In genomic region chr5:135600971-135601381, GRCh38 we compare ENCODE assay signal across 1 cellular context.
TF ChIP-seq lines count a peak whose summit lies in the region.

No MANE protein-coding gene starts in this region.

TF ChIP-seq in K562, 482 proteins besides CTCF, POLR2A, EP300 and RAD21 (continued from another document):
- TF ChIP-seq, protein P1, sequence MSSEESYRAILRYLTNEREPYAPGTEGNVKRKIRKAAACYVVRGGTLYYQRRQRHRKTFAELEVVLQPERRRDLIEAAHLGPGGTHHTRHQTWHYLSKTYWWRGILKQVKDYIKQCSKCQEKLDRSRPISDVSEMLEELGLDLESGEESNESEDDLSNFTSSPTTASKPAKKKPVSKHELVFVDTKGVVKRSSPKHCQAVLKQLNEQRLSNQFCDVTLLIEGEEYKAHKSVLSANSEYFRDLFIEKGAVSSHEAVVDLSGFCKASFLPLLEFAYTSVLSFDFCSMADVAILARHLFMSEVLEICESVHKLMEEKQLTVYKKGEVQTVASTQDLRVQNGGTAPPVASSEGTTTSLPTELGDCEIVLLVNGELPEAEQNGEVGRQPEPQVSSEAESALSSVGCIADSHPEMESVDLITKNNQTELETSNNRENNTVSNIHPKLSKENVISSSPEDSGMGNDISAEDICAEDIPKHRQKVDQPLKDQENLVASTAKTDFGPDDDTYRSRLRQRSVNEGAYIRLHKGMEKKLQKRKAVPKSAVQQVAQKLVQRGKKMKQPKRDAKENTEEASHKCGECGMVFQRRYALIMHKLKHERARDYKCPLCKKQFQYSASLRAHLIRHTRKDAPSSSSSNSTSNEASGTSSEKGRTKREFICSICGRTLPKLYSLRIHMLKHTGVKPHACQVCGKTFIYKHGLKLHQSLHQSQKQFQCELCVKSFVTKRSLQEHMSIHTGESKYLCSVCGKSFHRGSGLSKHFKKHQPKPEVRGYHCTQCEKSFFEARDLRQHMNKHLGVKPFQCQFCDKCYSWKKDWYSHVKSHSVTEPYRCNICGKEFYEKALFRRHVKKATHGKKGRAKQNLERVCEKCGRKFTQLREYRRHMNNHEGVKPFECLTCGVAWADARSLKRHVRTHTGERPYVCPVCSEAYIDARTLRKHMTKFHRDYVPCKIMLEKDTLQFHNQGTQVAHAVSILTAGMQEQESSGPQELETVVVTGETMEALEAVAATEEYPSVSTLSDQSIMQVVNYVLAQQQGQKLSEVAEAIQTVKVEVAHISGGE (CRISPR knock-in tag; IDR thresholded peaks at IDR 0.05) = no peak
- TF ChIP-seq, protein P2, sequence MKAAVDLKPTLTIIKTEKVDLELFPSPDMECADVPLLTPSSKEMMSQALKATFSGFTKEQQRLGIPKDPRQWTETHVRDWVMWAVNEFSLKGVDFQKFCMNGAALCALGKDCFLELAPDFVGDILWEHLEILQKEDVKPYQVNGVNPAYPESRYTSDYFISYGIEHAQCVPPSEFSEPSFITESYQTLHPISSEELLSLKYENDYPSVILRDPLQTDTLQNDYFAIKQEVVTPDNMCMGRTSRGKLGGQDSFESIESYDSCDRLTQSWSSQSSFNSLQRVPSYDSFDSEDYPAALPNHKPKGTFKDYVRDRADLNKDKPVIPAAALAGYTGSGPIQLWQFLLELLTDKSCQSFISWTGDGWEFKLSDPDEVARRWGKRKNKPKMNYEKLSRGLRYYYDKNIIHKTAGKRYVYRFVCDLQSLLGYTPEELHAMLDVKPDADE (conservative IDR thresholded peaks at IDR 0.05; ENCODE audit: control insufficient read depth, low read depth, low read length) = no peak
- TF ChIP-seq SMC3 (conservative IDR thresholded peaks at IDR 0.05; ENCODE audit: insufficient read depth, low read depth, low read length) (no peak), MXI1 (IDR thresholded peaks at IDR 0.05; ENCODE audit: low read depth, low read length) (no peak), DPF2 (IDR thresholded peaks at IDR 0.05) (0 out of 2 replicates have a peak, but pooled peaks have one; percentile 22), HCFC1 (IDR thresholded peaks at IDR 0.05; ENCODE audit: low read depth, low read length) (no peak), OTX1 (CRISPR knock-in tag; IDR thresholded peaks at IDR 0.05) (no peak), PHB (CRISPR knock-in tag; IDR thresholded peaks at IDR 0.05) (no peak), KAT2B (IDR thresholded peaks at IDR 0.05; ENCODE audit: low read depth, low read length) (no peak), ZNF146 (CRISPR knock-in tag; IDR thresholded peaks at IDR 0.05; ENCODE audit: unreplicated experiment) (no peak), ZNF384 (IDR thresholded peaks at IDR 0.05; ENCODE audit: low read depth, low read length) (no peak), JUND (IDR thresholded peaks at IDR 0.05; ENCODE audit: borderline replicate concordance, low read depth, low read length) (0 out of 2 replicates have a peak, but pooled peaks have one; percentile 25), JUND (tag; IDR thresholded peaks at IDR 0.05; ENCODE audit: borderline replicate concordance, low read depth, low read length) (no peak; the same call in 2 of the 3 replicates), TSC22D4 (tag; IDR thresholded peaks at IDR 0.05) (no peak), SIRT6 (IDR thresholded peaks at IDR 0.05; ENCODE audit: low read depth, low read length) (no peak), ARID1B (IDR thresholded peaks at IDR 0.05) (peak; percentile 68), ESRRB (CRISPR knock-in tag; IDR thresholded peaks at IDR 0.05; ENCODE audit: borderline replicate concordance) (no peak), AFF4 (CRISPR knock-in tag; IDR thresholded peaks at IDR 0.05) (no peak), NONO (IDR thresholded peaks at IDR 0.05; ENCODE audit: low read depth in 2 of 2, low read length in 1 of 2) (no peak), NFE2 (IDR thresholded peaks at IDR 0.05; ENCODE audit: low read depth) (peak; percentile 26; the same call in 1 of the 2 replicates), SIN3A (IDR thresholded peaks at IDR 0.05; ENCODE audit: borderline replicate concordance in 2 of 2, control insufficient read depth in 1 of 2, low read depth in 2 of 2, low read length in 2 of 2) (no peak), GABPB1 (CRISPR knock-in tag; IDR thresholded peaks at IDR 0.05) (peak; percentile 50; the same call in 1 of the 2 replicates), CTBP1 (IDR thresholded peaks at IDR 0.05; ENCODE audit: borderline replicate concordance) (0 out of 2 replicates have a peak, but pooled peaks have one; percentile 29), PTBP1 (IDR thresholded peaks at IDR 0.05; ENCODE audit: low read depth, low read length) (no peak), NR1H2 (CRISPR knock-in tag; IDR thresholded peaks at IDR 0.05) (no peak), BCLAF1 (IDR thresholded peaks at IDR 0.05; ENCODE audit: borderline replicate concordance in 1 of 2, control insufficient read depth in 1 of 2, low read depth in 2 of 2, low read length in 1 of 2) (no peak)
- TF ChIP-seq, protein P3, sequence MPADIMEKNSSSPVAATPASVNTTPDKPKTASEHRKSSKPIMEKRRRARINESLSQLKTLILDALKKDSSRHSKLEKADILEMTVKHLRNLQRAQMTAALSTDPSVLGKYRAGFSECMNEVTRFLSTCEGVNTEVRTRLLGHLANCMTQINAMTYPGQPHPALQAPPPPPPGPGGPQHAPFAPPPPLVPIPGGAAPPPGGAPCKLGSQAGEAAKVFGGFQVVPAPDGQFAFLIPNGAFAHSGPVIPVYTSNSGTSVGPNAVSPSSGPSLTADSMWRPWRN (IDR thresholded peaks at IDR 0.05; ENCODE audit: low read depth) = no peak
- TF ChIP-seq, protein P4, sequence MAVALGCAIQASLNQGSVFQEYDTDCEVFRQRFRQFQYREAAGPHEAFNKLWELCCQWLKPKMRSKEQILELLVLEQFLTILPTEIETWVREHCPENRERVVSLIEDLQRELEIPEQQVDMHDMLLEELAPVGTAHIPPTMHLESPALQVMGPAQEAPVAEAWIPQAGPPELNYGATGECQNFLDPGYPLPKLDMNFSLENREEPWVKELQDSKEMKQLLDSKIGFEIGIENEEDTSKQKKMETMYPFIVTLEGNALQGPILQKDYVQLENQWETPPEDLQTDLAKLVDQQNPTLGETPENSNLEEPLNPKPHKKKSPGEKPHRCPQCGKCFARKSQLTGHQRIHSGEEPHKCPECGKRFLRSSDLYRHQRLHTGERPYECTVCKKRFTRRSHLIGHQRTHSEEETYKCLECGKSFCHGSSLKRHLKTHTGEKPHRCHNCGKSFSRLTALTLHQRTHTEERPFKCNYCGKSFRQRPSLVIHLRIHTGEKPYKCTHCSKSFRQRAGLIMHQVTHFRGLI (CRISPR knock-in tag; IDR thresholded peaks at IDR 0.05) = no peak
- TF ChIP-seq, protein P5, sequence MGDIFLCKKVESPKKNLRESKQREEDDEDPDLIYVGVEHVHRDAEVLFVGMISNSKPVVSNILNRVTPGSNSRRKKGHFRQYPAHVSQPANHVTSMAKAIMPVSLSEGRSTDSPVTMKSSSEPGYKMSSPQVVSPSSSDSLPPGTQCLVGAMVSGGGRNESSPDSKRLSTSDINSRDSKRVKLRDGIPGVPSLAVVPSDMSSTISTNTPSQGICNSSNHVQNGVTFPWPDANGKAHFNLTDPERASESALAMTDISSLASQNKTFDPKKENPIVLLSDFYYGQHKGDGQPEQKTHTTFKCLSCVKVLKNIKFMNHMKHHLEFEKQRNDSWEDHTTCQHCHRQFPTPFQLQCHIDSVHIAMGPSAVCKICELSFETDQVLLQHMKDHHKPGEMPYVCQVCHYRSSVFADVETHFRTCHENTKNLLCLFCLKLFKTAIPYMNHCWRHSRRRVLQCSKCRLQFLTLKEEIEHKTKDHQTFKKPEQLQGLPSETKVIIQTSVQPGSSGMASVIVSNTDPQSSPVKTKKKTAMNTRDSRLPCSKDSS (IDR thresholded peaks at IDR 0.05; ENCODE audit: low read depth, partially characterized antibody) = no peak
- TF ChIP-seq, protein P6, sequence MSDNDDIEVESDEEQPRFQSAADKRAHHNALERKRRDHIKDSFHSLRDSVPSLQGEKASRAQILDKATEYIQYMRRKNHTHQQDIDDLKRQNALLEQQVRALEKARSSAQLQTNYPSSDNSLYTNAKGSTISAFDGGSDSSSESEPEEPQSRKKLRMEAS (CRISPR knock-in tag; IDR thresholded peaks at IDR 0.05) = peak; percentile 38; the same call in 1 of the 2 replicates
- TF ChIP-seq, protein P7, sequence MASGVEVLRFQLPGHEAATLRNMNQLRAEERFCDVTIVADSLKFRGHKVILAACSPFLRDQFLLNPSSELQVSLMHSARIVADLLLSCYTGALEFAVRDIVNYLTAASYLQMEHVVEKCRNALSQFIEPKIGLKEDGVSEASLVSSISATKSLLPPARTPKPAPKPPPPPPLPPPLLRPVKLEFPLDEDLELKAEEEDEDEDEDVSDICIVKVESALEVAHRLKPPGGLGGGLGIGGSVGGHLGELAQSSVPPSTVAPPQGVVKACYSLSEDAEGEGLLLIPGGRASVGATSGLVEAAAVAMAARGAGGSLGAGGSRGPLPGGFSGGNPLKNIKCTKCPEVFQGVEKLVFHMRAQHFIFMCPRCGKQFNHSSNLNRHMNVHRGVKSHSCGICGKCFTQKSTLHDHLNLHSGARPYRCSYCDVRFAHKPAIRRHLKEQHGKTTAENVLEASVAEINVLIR (CRISPR knock-in tag; IDR thresholded peaks at IDR 0.05) = no peak
- TF ChIP-seq, protein P8, sequence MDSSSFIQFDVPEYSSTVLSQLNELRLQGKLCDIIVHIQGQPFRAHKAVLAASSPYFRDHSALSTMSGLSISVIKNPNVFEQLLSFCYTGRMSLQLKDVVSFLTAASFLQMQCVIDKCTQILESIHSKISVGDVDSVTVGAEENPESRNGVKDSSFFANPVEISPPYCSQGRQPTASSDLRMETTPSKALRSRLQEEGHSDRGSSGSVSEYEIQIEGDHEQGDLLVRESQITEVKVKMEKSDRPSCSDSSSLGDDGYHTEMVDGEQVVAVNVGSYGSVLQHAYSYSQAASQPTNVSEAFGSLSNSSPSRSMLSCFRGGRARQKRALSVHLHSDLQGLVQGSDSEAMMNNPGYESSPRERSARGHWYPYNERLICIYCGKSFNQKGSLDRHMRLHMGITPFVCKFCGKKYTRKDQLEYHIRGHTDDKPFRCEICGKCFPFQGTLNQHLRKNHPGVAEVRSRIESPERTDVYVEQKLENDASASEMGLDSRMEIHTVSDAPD (CRISPR knock-in tag; IDR thresholded peaks at IDR 0.05) = no peak
- TF ChIP-seq, protein P9, sequence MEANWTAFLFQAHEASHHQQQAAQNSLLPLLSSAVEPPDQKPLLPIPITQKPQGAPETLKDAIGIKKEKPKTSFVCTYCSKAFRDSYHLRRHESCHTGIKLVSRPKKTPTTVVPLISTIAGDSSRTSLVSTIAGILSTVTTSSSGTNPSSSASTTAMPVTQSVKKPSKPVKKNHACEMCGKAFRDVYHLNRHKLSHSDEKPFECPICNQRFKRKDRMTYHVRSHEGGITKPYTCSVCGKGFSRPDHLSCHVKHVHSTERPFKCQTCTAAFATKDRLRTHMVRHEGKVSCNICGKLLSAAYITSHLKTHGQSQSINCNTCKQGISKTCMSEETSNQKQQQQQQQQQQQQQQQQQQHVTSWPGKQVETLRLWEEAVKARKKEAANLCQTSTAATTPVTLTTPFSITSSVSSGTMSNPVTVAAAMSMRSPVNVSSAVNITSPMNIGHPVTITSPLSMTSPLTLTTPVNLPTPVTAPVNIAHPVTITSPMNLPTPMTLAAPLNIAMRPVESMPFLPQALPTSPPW (CRISPR knock-in tag; IDR thresholded peaks at IDR 0.05) = no peak
TF ChIP-seq in K562: peak in this region for 19.
